7 cellular contexts compared by ENCODE assay signal in the genomic region with DNA sequence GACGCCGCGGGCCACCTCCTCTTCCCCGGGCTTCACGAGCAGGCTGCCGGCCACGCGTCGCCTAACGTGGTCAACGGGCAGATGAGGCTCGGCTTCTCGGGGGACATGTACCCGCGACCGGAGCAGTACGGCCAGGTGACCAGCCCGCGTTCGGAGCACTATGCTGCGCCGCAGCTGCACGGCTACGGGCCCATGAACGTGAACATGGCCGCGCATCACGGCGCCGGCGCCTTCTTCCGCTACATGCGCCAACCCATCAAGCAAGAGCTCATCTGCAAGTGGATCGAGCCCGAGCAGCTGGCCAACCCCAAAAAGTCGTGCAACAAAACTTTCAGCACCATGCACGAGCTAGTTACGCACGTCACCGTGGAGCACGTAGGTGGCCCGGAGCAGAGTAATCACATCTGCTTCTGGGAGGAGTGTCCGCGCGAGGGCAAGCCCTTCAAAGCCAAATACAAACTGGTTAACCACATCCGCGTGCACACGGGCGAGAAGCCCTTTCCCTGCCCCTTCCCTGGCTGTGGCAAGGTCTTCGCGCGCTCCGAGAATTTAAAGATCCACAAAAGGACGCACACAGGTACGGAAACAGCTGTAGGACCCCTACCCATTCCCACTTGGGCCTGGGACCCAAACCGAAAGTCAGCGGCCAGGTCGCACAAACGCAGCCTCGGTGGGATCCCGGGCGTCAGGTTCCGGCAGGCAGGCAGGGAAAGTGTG. TPM values are rescaled to one million over a fixed set of nuclear protein-coding genes. Genes with fewer than 3 reads are reported as not detected.
DNase-seq lines count a peak whose midpoint lies in the region; TF ChIP-seq lines count a peak whose summit lies in the region.

No MANE protein-coding gene starts in this region.

- no peaks in the 10 kb centered on the region for H3K4me1 ChIP-seq in GM23248 (ENCODE audit: insufficient read depth)
- no peaks in the 10 kb centered on the region; the same call in 1 of the 2 replicates for H3K4me1 ChIP-seq in SJCRH30

- peak overlapping the region; percentile 94 for H3K9ac ChIP-seq in GM23248

- H3K4me3 ChIP-seq in GM23248: peak overlapping the region; percentile 92
- peak overlapping the region; percentile 93 for H3K4me3 ChIP-seq in SJCRH30
- H3K4me3 ChIP-seq in fibroblast of the aortic adventitia (ENCODE audit: low read depth, low read length): peak overlapping the region; percentile 48
- peak overlapping the region; percentile 53 for H3K4me3 ChIP-seq in skeletal muscle cell (ENCODE audit: low read depth, low read length)

- peaks cover 69% of the 10 kb centered on the region for H3K79me2 ChIP-seq in GM23248 (ENCODE audit: insufficient read depth)

- H3K36me3 ChIP-seq in GM23248 (ENCODE audit: low read depth): 0 out of 2 replicates have a peak, but pooled peaks cover 4% of the 10 kb centered on the region
- H3K36me3 ChIP-seq in SJCRH30: peaks cover 40% of the 10 kb centered on the region

- no peaks in the 10 kb centered on the region for H3K9me3 ChIP-seq in GM23248 (ENCODE audit: low read depth)
- H3K9me3 ChIP-seq in SJCRH30 (replicated peaks): no peaks in the 10 kb centered on the region

- DNase-seq in GM23248: peak; percentile 95
- DNase-seq in SJCRH30: peak; percentile 77 to 80
- DNase-seq in fibroblast of the aortic adventitia (ENCODE audit: low read depth): peak; percentile 41
- DNase-seq in skeletal muscle cell (ENCODE audit: low read depth): peak; percentile 33
- DNase-seq in HCEC 1CT: no peak
- no peak for DNase-seq in NCI-H446 (lab: John Stamatoyannopoulos, UW)
- DNase-seq in NCI-H526 treated with DMSO at 0.1 percent for 48 hours (lab: John Stamatoyannopoulos, UW): no peak

- H3K9me2 ChIP-seq in GM23248 (ENCODE audit: insufficient read depth): no peaks in the 10 kb centered on the region

- peak overlapping the region; percentile 76 for H2AFZ ChIP-seq in GM23248

- peak overlapping the region; percentile 96 for H3K27ac ChIP-seq in GM23248
- H3K27ac ChIP-seq in SJCRH30: peak overlapping the region; percentile 92

- H4K20me1 ChIP-seq in GM23248 (ENCODE audit: insufficient read depth): no peaks in the 10 kb centered on the region

- TF ChIP-seq CTCF in fibroblast of the aortic adventitia (IDR thresholded peaks at IDR 0.05; ENCODE audit: insufficient read depth, low read length): no peak

- H3F3A ChIP-seq in GM23248 (ENCODE audit: insufficient read depth): peaks cover 16% of the 10 kb centered on the region; the same call in 1 of the 2 replicates

- H3K27me3 ChIP-seq in GM23248 (replicated peaks; ENCODE audit: insufficient read depth): no peaks in the 10 kb centered on the region
- H3K27me3 ChIP-seq in SJCRH30: no peaks in the 10 kb centered on the region

- H3K4me2 ChIP-seq in GM23248 (ENCODE audit: unreplicated experiment): peak overlapping the region; percentile 98

- in situ Hi-C loops in GM23248 (cut with MboI): no loop called here

- 1% methylated on average over 63 of the region's 63 CpGs for WGBS in GM23248 (ENCODE audit: low coverage in 1 of 2, low lambda C conversion rate in 2 of 2, missing lambda C conversion rate in 2 of 2), 2 experiments

RNA-seq across cellular contexts. Expression of a gene that starts 1.5 kb away (rescaled TPM):
- total RNA-seq in GM23248 (2014; rRNA removed; shearing (Covaris generic)): 18.2 and 25.5 TPM in 2 replicates
- polyA plus RNA-seq in GM23248 (2016; fragmentation: Nextera tagmentation; extraction: Ambion mirVana): 14.0 and 15.5 TPM in 2 replicates
- total RNA-seq in SJCRH30 (2014; rRNA removed; shearing (Covaris generic)): 44.4 and 55.7 TPM in 2 replicates
- 0.18 TPM in 1 of 2 replicates, not detected in the other for total RNA-seq in fibroblast of the aortic adventitia (ENCODE audit: low replicate concordance)

RNA-seq across cellular contexts. Expression of a gene that starts 4.3 kb away (rescaled TPM):
- total RNA-seq in GM23248 (2014; rRNA removed; shearing (Covaris generic)): 1.6 and 7.0 TPM in 2 replicates
- polyA plus RNA-seq in GM23248 (2016; fragmentation: Nextera tagmentation; extraction: Ambion mirVana): 4.3 and 6.3 TPM in 2 replicates
- 0.20 and 0.87 TPM in 2 replicates for total RNA-seq in SJCRH30 (2014; rRNA removed; shearing (Covaris generic))
- total RNA-seq in fibroblast of the aortic adventitia (ENCODE audit: low replicate concordance): not detected in 2 replicates

Comparison
In these comparisons a context has a peak if more than half of its experiments do, and no peak if none do; other contexts are left out.
1. DNase-seq: peak in GM23248 (single experiment), SJCRH30 (2 of 2), fibroblast of the aortic adventitia (single experiment) and skeletal muscle cell (single experiment); none in HCEC 1CT (single experiment), NCI-H446 (0 of 2) and NCI-H526 treated with DMSO at 0.1 percent for 48 hours (single experiment).
2. RNA of a gene that starts 1.5 kb away (total RNA-seq): 44.4 to 55.7 TPM in SJCRH30 and 18.2 to 25.5 TPM in GM23248; 0.18 TPM in fibroblast of the aortic adventitia; every median in the first group is over 10 times any median in the second.
3. Peak in every context shown above with its lines, with median percentiles within 50 percentile points of each other: H3K4me3 ChIP-seq.